8 cellular contexts compared by ENCODE assay signal in genomic region chr12:6493580-6494350, GRCh38. TPM values are rescaled to one million over a fixed set of nuclear protein-coding genes. Genes with fewer than 3 reads are reported as not detected.
DNase-seq lines count a peak whose midpoint lies in the region; ATAC-seq and TF ChIP-seq lines count a peak whose summit lies in the region.

Gene NCAPD2, plus strand, starts transcription at chr12:6494102. Its CDS starts 997 bp downstream, at chr12:6495099.

- TF ChIP-seq CTCF in WTC11 (IDR thresholded peaks at IDR 0.05) (no peak), cardiac fibroblast (IDR thresholded peaks at IDR 0.05; ENCODE audit: low read depth, low read length) (peak; percentile 27), spleen (IDR thresholded peaks at IDR 0.05 in 8 of 11, conservative IDR thresholded peaks at IDR 0.05 in 3 of 11) (peak in 10 of 11 experiments; percentile 42 to 84 (median 72))

- POLR2A ChIA-PET in WTC11 (lab: Charles Lee) = interaction anchor here (0.6 to 1.4 kb wide), 12 partner anchors 8 to 273 kb away, joined by 3 to 17 read pairs (median 3); partner anchors contain the start of genes GAPDH, TAPBPL, VAMP1 and ZNF384

- CTCF ChIA-PET in WTC11 (lab: Charles Lee) = interaction anchor here (0.7 to 1.3 kb wide), 10 partner anchors 19 to 379 kb away, joined by 3 to 8 read pairs (median 6); partner anchors contain the start of gene VAMP1

- H3K4me3 ChIP-seq in cardiac fibroblast (replicated peaks in 1 of 2; ENCODE audit: low read depth in 2 of 2, low read length in 2 of 2) = peak within 1 kb of the TSS; percentile 79 to 87
- peak within 1 kb of the TSS; percentile 60 to 81 (median 78) for H3K4me3 ChIP-seq in spleen

- no peak for TF ChIP-seq POLR2A in spleen (IDR thresholded peaks at IDR 0.05)

- peak; percentile 80 for ATAC-seq in GM18907 (IDR thresholded peaks at IDR 0.05; ENCODE audit: unreplicated experiment)
- peak; percentile 82 for ATAC-seq in HG03159 (IDR thresholded peaks at IDR 0.05; ENCODE audit: unreplicated experiment)
- peak; percentile 91 for ATAC-seq in WTC11

- no peaks in the 10 kb centered on the region for H3K27me3 ChIP-seq in spleen (replicated peaks in 1 of 7)

- H3K4me1 Mint-ChIP-seq in WTC11 = peaks cover 25% of the 10 kb centered on the region
- H3K4me1 Mint-ChIP-seq in immature natural killer cell = peaks cover 33 to 45% of the 10 kb centered on the region in 2 donors

- peak within 1 kb of the TSS; percentile 93 for H3K4me3 Mint-ChIP-seq in WTC11
- H3K4me3 Mint-ChIP-seq in immature natural killer cell = peak within 1 kb of the TSS; percentile 92 to 98 (median 96)

- H3K4me1 ChIP-seq in spleen = peaks cover 21 to 54% (median 31%) of the 10 kb centered on the region in 6 donors

- 0 to 1% (median 0%) methylated on average over 25 to 54 of the region's 54 CpGs for WGBS in spleen, 5 donors

- intact Hi-C loops in spleen (cut with DNase I; ENCODE audit: low total_unique reads) = no loop called here

- peaks cover 0 to 55% (median 20%) of the 10 kb centered on the region in 6 donors for H3K36me3 ChIP-seq in spleen

- H3K27ac Mint-ChIP-seq in WTC11 (peak within 1 kb of the TSS; percentile 97), immature natural killer cell (peak within 1 kb of the TSS; percentile 95 to 99 (median 97))

- no peaks in the 10 kb centered on the region for H3K9me3 ChIP-seq in spleen

- H3K36me3 Mint-ChIP-seq in WTC11 (peaks cover 46% of the 10 kb centered on the region), immature natural killer cell (peaks cover 0 to 9% (median 4%) of the 10 kb centered on the region in 3 donors)

- H3K27me3 Mint-ChIP-seq in WTC11 (ENCODE audit: low read depth) (no peaks in the 10 kb centered on the region), immature natural killer cell (ENCODE audit: low read depth in 3 of 3) (peaks cover 9 to 22% (median 10%) of the 10 kb centered on the region in 3 donors)

- H3K27ac ChIP-seq in spleen = peak within 1 kb of the TSS; percentile 97 to 99 (median 98)

- H3K9me3 Mint-ChIP-seq in WTC11 (no peaks in the 10 kb centered on the region), immature natural killer cell (no peaks in the 10 kb centered on the region)

- DNase-seq in AG08395 (ENCODE audit: low spot score) (peak; percentile 99), NCI-H2227 treated with DMSO at 0.1 percent for 48 hours (lab: John Stamatoyannopoulos, UW) (peak; percentile 91), WTC11 (ENCODE audit: low spot score) (peak; percentile 93), cardiac fibroblast (ENCODE audit: low read depth in 2 of 2) (peak; percentile 96), immature natural killer cell (peak; percentile 94 to 95 (median 94)), spleen (peak; percentile 98)

TF ChIP-seq in WTC11, 78 proteins besides CTCF, POLR2A, EP300 and RAD21 (continues in another document):
- TF ChIP-seq NFYB (CRISPR knock-in tag; conservative IDR thresholded peaks at IDR 0.05; ENCODE audit: low read depth) (peak; percentile 76), JUN (CRISPR knock-in tag; IDR thresholded peaks at IDR 0.05) (0 out of 2 replicates have a peak, but pooled peaks have one; percentile 9), SP1 (CRISPR knock-in tag; conservative IDR thresholded peaks at IDR 0.05) (peak; percentile 83), GTF2I (CRISPR knock-in tag; conservative IDR thresholded peaks at IDR 0.05) (no peak), HMGXB4 (CRISPR knock-in tag; IDR thresholded peaks at IDR 0.05) (peak; percentile 47; the same call in 1 of the 2 replicates), ZNF232 (CRISPR knock-in tag; IDR thresholded peaks at IDR 0.05) (0 out of 2 replicates have a peak, but pooled peaks have one; percentile 55), KAT7 (CRISPR knock-in tag; IDR thresholded peaks at IDR 0.05; ENCODE audit: borderline replicate concordance) (peak; percentile 53), MYBL2 (CRISPR knock-in tag; IDR thresholded peaks at IDR 0.05) (peak; percentile 100), NR2C2 (CRISPR knock-in tag; IDR thresholded peaks at IDR 0.05) (peak; percentile 45; the same call in 1 of the 2 replicates), ZNF416 (CRISPR knock-in tag; IDR thresholded peaks at IDR 0.05) (no peak), NFE2L1 (CRISPR knock-in tag; IDR thresholded peaks at IDR 0.05) (no peak), MAX (CRISPR knock-in tag; IDR thresholded peaks at IDR 0.05) (peak; percentile 78), IRF2 (CRISPR knock-in tag; IDR thresholded peaks at IDR 0.05; ENCODE audit: borderline replicate concordance, low read depth) (no peak)
- TF ChIP-seq, protein P1, sequence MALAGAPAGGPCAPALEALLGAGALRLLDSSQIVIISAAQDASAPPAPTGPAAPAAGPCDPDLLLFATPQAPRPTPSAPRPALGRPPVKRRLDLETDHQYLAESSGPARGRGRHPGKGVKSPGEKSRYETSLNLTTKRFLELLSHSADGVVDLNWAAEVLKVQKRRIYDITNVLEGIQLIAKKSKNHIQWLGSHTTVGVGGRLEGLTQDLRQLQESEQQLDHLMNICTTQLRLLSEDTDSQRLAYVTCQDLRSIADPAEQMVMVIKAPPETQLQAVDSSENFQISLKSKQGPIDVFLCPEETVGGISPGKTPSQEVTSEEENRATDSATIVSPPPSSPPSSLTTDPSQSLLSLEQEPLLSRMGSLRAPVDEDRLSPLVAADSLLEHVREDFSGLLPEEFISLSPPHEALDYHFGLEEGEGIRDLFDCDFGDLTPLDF (CRISPR knock-in tag; IDR thresholded peaks at IDR 0.05) = peak; percentile 85; the same call in 1 of the 2 replicates
- TF ChIP-seq, protein P2, sequence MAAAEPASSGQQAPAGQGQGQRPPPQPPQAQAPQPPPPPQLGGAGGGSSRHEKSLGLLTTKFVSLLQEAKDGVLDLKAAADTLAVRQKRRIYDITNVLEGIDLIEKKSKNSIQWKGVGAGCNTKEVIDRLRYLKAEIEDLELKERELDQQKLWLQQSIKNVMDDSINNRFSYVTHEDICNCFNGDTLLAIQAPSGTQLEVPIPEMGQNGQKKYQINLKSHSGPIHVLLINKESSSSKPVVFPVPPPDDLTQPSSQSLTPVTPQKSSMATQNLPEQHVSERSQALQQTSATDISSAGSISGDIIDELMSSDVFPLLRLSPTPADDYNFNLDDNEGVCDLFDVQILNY (CRISPR knock-in tag; IDR thresholded peaks at IDR 0.05) = peak; percentile 69; the same call in 1 of the 2 replicates
- TF ChIP-seq, protein P3, sequence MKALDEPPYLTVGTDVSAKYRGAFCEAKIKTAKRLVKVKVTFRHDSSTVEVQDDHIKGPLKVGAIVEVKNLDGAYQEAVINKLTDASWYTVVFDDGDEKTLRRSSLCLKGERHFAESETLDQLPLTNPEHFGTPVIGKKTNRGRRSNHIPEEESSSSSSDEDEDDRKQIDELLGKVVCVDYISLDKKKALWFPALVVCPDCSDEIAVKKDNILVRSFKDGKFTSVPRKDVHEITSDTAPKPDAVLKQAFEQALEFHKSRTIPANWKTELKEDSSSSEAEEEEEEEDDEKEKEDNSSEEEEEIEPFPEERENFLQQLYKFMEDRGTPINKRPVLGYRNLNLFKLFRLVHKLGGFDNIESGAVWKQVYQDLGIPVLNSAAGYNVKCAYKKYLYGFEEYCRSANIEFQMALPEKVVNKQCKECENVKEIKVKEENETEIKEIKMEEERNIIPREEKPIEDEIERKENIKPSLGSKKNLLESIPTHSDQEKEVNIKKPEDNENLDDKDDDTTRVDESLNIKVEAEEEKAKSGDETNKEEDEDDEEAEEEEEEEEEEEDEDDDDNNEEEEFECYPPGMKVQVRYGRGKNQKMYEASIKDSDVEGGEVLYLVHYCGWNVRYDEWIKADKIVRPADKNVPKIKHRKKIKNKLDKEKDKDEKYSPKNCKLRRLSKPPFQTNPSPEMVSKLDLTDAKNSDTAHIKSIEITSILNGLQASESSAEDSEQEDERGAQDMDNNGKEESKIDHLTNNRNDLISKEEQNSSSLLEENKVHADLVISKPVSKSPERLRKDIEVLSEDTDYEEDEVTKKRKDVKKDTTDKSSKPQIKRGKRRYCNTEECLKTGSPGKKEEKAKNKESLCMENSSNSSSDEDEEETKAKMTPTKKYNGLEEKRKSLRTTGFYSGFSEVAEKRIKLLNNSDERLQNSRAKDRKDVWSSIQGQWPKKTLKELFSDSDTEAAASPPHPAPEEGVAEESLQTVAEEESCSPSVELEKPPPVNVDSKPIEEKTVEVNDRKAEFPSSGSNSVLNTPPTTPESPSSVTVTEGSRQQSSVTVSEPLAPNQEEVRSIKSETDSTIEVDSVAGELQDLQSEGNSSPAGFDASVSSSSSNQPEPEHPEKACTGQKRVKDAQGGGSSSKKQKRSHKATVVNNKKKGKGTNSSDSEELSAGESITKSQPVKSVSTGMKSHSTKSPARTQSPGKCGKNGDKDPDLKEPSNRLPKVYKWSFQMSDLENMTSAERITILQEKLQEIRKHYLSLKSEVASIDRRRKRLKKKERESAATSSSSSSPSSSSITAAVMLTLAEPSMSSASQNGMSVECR (CRISPR knock-in tag; IDR thresholded peaks at IDR 0.05; ENCODE audit: borderline replicate concordance) = peak; percentile 23; the same call in 1 of the 2 replicates
- TF ChIP-seq, protein P4, sequence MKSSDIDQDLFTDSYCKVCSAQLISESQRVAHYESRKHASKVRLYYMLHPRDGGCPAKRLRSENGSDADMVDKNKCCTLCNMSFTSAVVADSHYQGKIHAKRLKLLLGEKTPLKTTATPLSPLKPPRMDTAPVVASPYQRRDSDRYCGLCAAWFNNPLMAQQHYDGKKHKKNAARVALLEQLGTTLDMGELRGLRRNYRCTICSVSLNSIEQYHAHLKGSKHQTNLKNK (CRISPR knock-in tag; IDR thresholded peaks at IDR 0.05) = no peak

RNA-seq across cellular contexts. Expression of gene NCAPD2, which starts in this region (rescaled TPM):
- total RNA-seq in WTC11 (2021) (131 to 141 TPM (median 133 TPM) in 3 replicates), spleen (10 to 100 TPM; 29.9 to 49.2 (median 39.6) TPM)
- polyA plus RNA-seq in immature natural killer cell (10 to 100 TPM; 23.3 to 50.5 (median 24.0) TPM), spleen (10 to 100 TPM; 12.0 to 14.1 (median 14.0) TPM)

Comparison
In these comparisons a context has a peak if more than half of its experiments do, and no peak if none do; other contexts are left out.
1. Peak in every context shown above with its lines: DNase-seq, ATAC-seq, H3K4me3 ChIP-seq and H3K27ac ChIP-seq.